ENCODE assay signal across 9 cellular contexts in the genomic region with DNA sequence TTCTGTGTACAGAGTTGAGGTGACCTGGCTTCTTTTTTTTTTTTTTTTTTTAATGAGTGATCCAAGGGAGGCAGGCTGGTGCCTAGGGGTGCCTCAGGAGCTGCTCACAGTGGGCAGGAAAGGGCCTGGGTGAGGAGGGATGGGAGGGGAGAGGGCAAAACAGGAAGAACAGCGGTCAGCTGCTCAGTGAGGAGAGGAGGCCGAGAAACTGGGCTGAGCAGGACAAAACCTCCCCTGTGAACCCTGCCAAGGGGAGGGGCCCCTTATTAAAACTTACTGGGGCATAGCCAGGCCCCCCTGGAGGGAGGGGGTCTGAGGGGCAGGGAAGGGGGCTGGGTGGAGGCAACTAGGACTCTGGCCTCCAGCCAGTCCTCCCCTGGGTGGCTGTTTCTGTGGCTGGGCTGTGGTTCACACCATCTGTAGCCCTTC. TPM values are rescaled to one million over a fixed set of nuclear protein-coding genes. Genes with fewer than 3 reads are reported as not detected.
A peak's percentile ranks its signal among the peaks of the same experiment; 100 is the strongest.
DNase-seq lines count a peak whose midpoint lies in the region; ATAC-seq, FAIRE-seq and TF ChIP-seq lines count a peak whose summit lies in the region.
"Had no signal": no experiment of that assay in that cellular context is flagged by ENCODE, and none has a peak within 500 bp of the region (broad histone marks: within the 10 kb centered on the region; RNA-seq: fewer than 3 reads in every experiment).

No MANE protein-coding gene starts in this region.

- H3K4me1 ChIP-seq in DOHH2 (ENCODE audit: control insufficient read depth, low read length): peaks cover 66% of the 10 kb centered on the region
- peaks cover 29% of the 10 kb centered on the region for H3K4me1 ChIP-seq in SJCRH30

- H3K27ac ChIP-seq in DOHH2 (ENCODE audit: low read depth, low read length) (peak overlapping the region; percentile 48), SJCRH30 (no peak overlapping the region)

- no peaks in the 10 kb centered on the region for H3K27me3 ChIP-seq in DOHH2 (ENCODE audit: control insufficient read depth, low read length)
- H3K27me3 ChIP-seq in SJCRH30: no peaks in the 10 kb centered on the region

- H3K9me3 ChIP-seq in DOHH2 (ENCODE audit: control insufficient read depth, insufficient read depth, low read length): no peaks in the 10 kb centered on the region
- H3K9me3 ChIP-seq in SJCRH30 (replicated peaks): no peaks in the 10 kb centered on the region

- H3F3A ChIP-seq in DOHH2 (ENCODE audit: control insufficient read depth, insufficient read depth): peaks cover 11% of the 10 kb centered on the region

- FAIRE-seq in GM12892 (lab: Jason Lieb, UNC): no peak
- FAIRE-seq: TTC549 had no signal

- H3K4me3 ChIP-seq in DOHH2 (ENCODE audit: low read length) (peak overlapping the region; percentile 84), SJCRH30 (peak overlapping the region; percentile 14), fibroblast of the aortic adventitia (ENCODE audit: low read depth, low read length) (peak overlapping the region; percentile 94)

- TF ChIP-seq POLR2A in GM12892 (IDR thresholded peaks at IDR 0.05; ENCODE audit: low read depth, low read length): no peak

- peaks cover 69% of the 10 kb centered on the region for H3K79me2 ChIP-seq in DOHH2 (ENCODE audit: control insufficient read depth, low read length)

- H3K36me3 ChIP-seq in DOHH2 (ENCODE audit: control insufficient read depth, low read length): peaks cover 30% of the 10 kb centered on the region
- peaks cover 8% of the 10 kb centered on the region for H3K36me3 ChIP-seq in SJCRH30

- peaks cover 10% of the 10 kb centered on the region; the same call in 1 of the 2 replicates for H4K20me1 ChIP-seq in DOHH2 (ENCODE audit: control insufficient read depth, insufficient read depth, low read depth, low read length)

- TF ChIP-seq CTCF in DOHH2 (IDR thresholded peaks at IDR 0.05; ENCODE audit: low read depth, low read length, poor library complexity, severe bottlenecking) (no peak), fibroblast of the aortic adventitia (IDR thresholded peaks at IDR 0.05; ENCODE audit: insufficient read depth, low read length) (no peak)

- DNase-seq in SJCRH30 (peak; percentile 74 to 80), fibroblast of the aortic adventitia (ENCODE audit: low read depth) (peak; percentile 56), pons (ENCODE audit: low spot score) (peak; percentile 70), NCI-H524 (lab: John Stamatoyannopoulos, UW) (no peak), GM12892 (ENCODE audit: insufficient read length) (no peak)

- H3K4me2 ChIP-seq in DOHH2 (ENCODE audit: low read length): peak overlapping the region; percentile 87

- no peak for ATAC-seq in HG03108 (IDR thresholded peaks at IDR 0.05; ENCODE audit: unreplicated experiment)
- no peak for ATAC-seq in GM18858 (IDR thresholded peaks at IDR 0.05; ENCODE audit: unreplicated experiment)

- H3K9me2 ChIP-seq in DOHH2 (replicated peaks; ENCODE audit: control insufficient read depth, low read length): no peaks in the 10 kb centered on the region

RNA-seq across cellular contexts. Expression of gene PLEKHO2, which starts 3.5 kb away (rescaled TPM):
- 26.7 and 28.5 TPM in 2 replicates for total RNA-seq in SJCRH30 (2014; rRNA removed; shearing (Covaris generic))
- 16.0 and 21.8 TPM in 2 replicates for total RNA-seq in fibroblast of the aortic adventitia (ENCODE audit: low replicate concordance)
- 11.8 TPM for polyA plus RNA-seq in GM12892 (2012; ENCODE audit: missing spikeins)

RNA-seq across cellular contexts. Expression of gene PIF1, which starts 19.8 kb away (rescaled TPM):
- 21.6 and 22.3 TPM in 2 replicates for total RNA-seq in SJCRH30 (2014; rRNA removed; shearing (Covaris generic))
- 2.0 and 7.4 TPM in 2 replicates for total RNA-seq in fibroblast of the aortic adventitia (ENCODE audit: low replicate concordance)
- 25.3 TPM for polyA plus RNA-seq in GM12892 (2012; ENCODE audit: missing spikeins)

Comparison
In these comparisons a context has a peak if more than half of its experiments do, and no peak if none do; other contexts are left out.
1. H3K4me3 ChIP-seq: peak in every context shown above with its lines; median percentile 94 in fibroblast of the aortic adventitia; 84 in DOHH2; 14 in SJCRH30.
2. DNase-seq: peak in SJCRH30 (2 of 2), fibroblast of the aortic adventitia (single experiment) and pons (single experiment); none in NCI-H524 (0 of 2) and GM12892 (single experiment).